Comparison of ENCODE assay signal across 9 cellular contexts in the genomic region with DNA sequence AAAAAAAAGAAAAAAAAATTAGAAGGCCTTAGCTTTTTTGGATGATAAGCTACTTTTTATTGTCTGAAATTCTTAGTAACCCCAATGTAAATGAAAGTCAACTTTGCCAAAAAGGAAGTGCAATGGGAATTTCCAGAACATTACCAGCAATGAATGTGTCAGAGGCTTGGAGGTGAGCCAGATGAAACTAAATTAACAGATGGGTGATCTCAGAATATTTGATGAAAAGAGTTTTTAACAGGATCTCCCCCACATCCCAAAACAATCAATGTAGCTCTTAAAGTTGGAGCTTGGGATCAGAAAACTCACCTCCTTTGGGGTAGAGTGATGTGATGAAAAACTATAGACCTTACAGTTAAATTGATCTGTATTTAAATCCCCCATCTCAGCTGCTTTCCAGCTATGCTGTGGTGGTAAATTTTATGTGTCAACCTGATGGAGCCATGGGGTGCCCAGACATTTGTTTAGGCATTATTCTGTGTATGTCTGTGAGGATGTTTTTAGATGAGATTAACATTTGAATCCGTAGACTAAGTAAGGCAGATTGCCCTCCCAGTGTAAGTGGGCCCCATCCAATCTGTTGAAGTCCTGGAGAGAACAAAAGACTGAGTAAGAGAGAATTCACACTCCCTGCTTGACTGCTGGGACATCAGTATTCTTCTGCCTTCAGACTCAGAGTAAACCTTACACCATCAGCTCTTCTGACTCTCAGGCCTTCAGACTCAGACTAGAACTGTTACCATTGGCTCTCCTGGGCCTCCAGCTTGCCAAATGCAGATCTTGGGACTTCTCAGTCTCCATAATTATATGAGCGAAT.
DNase-seq lines count a peak whose midpoint lies in the region; ATAC-seq, FAIRE-seq and TF ChIP-seq lines count a peak whose summit lies in the region.
"Had no signal": no experiment of that assay in that cellular context is flagged by ENCODE, and none has a peak within 500 bp of the region (broad histone marks: within the 10 kb centered on the region; RNA-seq: fewer than 3 reads in every experiment).

No MANE protein-coding gene starts in this region.

- H4K5ac ChIP-seq in H1 (ENCODE audit: insufficient read length, low read depth, low read length), result no peak overlapping the region

- no peak overlapping the region for H2BK15ac ChIP-seq in H1 (ENCODE audit: low read length)

- H3K56ac ChIP-seq in H1 (replicated peaks; ENCODE audit: insufficient read length, low read depth, low read length), result no peak overlapping the region

- no peaks in the 10 kb centered on the region for H3K79me2 ChIP-seq in H1 (ENCODE audit: control insufficient read depth in 1 of 2, insufficient read depth in 2 of 2, low read length in 2 of 2)

- 45% methylated on average over 2 of the region's 2 CpGs; no CpG with 5 or more reads in 1 of the 2 experiments for WGBS in H1 (ENCODE audit: extremely low coverage in 1 of 2, insufficient coverage in 1 of 2, insufficient read length in 1 of 2, insufficient replicate concordance in 2 of 2, low coverage in 1 of 2, low lambda C conversion rate in 2 of 2, missing lambda C conversion rate in 1 of 2), 2 experiments

- H4K91ac ChIP-seq in H1 (replicated peaks; ENCODE audit: insufficient read length, low read length), result no peak overlapping the region

- H3K4me2 ChIP-seq in H1 (ENCODE audit: insufficient read depth in 1 of 2, low read depth in 2 of 2, low read length in 2 of 2), result peak overlapping the region; percentile 45 to 50; a peak in 2 of 4 replicates

- no peaks in the 10 kb centered on the region for H3K27me3 ChIP-seq in H1 (replicated peaks in 1 of 4; ENCODE audit: control insufficient read depth in 3 of 4, extremely low read depth in 1 of 4, insufficient read depth in 3 of 4, low read length in 3 of 4)

- no peak overlapping the region for H4K8ac ChIP-seq in H1 (ENCODE audit: extremely low read depth, insufficient read depth, low read length)

- no peak for TF ChIP-seq RAD21 in H1 (IDR thresholded peaks at IDR 0.05 in 1 of 2, conservative IDR thresholded peaks at IDR 0.05 in 1 of 2; ENCODE audit: low read depth in 2 of 2, low read length in 2 of 2)

- H2BK120ac ChIP-seq in H1 (replicated peaks; ENCODE audit: low read depth, low read length), result no peak overlapping the region

- H3K36me3 ChIP-seq in H1 (ENCODE audit: control insufficient read depth in 2 of 4, insufficient read depth in 4 of 4, low read length in 3 of 4), result no peaks in the 10 kb centered on the region

- POLR2A ChIA-PET in H1 (lab: Charles Lee; ENCODE audit: partially characterized antibody), result no interaction called here

- no peak overlapping the region for H2BK5ac ChIP-seq in H1 (ENCODE audit: low read depth, low read length)

- peaks cover 0 to 8% (median 2%) of the 10 kb centered on the region in 4 experiments; a peak in 2 of 7 replicates for H3K4me1 ChIP-seq in H1 (replicated peaks in 1 of 4; ENCODE audit: control insufficient read depth in 3 of 4, insufficient read depth in 4 of 4, low read length in 3 of 4)

- H3K23me2 ChIP-seq in H1 (ENCODE audit: low read depth, low read length), result no peaks in the 10 kb centered on the region

- no peak overlapping the region for H2BK20ac ChIP-seq in H1 (ENCODE audit: low read length)

- no peak overlapping the region for H2AFZ ChIP-seq in H1 (ENCODE audit: low read length)

- H3K18ac ChIP-seq in H1 (ENCODE audit: extremely low read depth, low read length), result no peak overlapping the region

- no peak overlapping the region for H3K4ac ChIP-seq in H1 (replicated peaks; ENCODE audit: insufficient read length, low read depth, low read length)

- H3K27ac ChIP-seq in H1 (ENCODE audit: low read depth, low read length), result no peak overlapping the region; the same call in 1 of the 2 replicates

- H2AK5ac ChIP-seq in H1 (ENCODE audit: low read depth, low read length), result no peak overlapping the region

- H3K79me1 ChIP-seq in H1 (ENCODE audit: low read depth, low read length), result no peaks in the 10 kb centered on the region

- peak overlapping the region in 1 of 4 experiments; percentile 10; a peak in 1 of 8 replicates for H3K4me3 ChIP-seq in H1 (ENCODE audit: extremely low read depth in 1 of 4, insufficient read depth in 2 of 4, low read depth in 3 of 4, low read length in 4 of 4)

- no peak overlapping the region for H3K9ac ChIP-seq in H1 (replicated peaks in 1 of 4; ENCODE audit: extremely low read depth in 1 of 4, low read depth in 3 of 4, low read length in 3 of 4)

- TF ChIP-seq CTCF in H1 (IDR thresholded peaks at IDR 0.05; ENCODE audit: control extremely low read depth in 1 of 3, insufficient read depth in 1 of 3, low read depth in 1 of 3, low read length in 3 of 3), result no peak

- H4K20me1 ChIP-seq in H1 (replicated peaks in 1 of 2; ENCODE audit: control insufficient read depth in 1 of 2, insufficient read depth in 2 of 2, low read length in 2 of 2), result no peaks in the 10 kb centered on the region

- H3K14ac ChIP-seq in H1 (ENCODE audit: insufficient read length), result no peak overlapping the region

- no peak for TF ChIP-seq EP300 in H1 (IDR thresholded peaks at IDR 0.05; ENCODE audit: borderline replicate concordance in 1 of 2, low read depth in 2 of 2, low read length in 2 of 2)

- no peak overlapping the region for H2BK12ac ChIP-seq in H1 (ENCODE audit: low read depth, low read length)

- no peak overlapping the region for H3K23ac ChIP-seq in H1 (ENCODE audit: insufficient read length)

- ATAC-seq in GM19324 (IDR thresholded peaks at IDR 0.05; ENCODE audit: low FRiP score, unreplicated experiment), result no peak

- FAIRE-seq in H1 (lab: Jason Lieb, UNC), result peak; percentile 42

- DNase-seq in EL (peak; percentile 87), LHCN-M2 (ENCODE audit: low read depth) (peak; percentile 63), H1 (ENCODE audit: low read depth in 1 of 2, low spot score in 2 of 2) (peak in 1 of 2 experiments; percentile 29), non-pigmented ciliary epithelial cell (ENCODE audit: low read depth) (peak; percentile 82), LoVo (ENCODE audit: low spot score) (no peak), DMS114 treated with DMSO at 0.1 percent for 48 hours (lab: John Stamatoyannopoulos, UW; ENCODE audit: unreplicated experiment) (no peak)
- DNase-seq in stimulated activated CD8-positive, alpha-beta memory T cell treated with anti-CD3 and anti-CD28 coated beads, Interleukin-4, amount 100 ng/mL, for 48 hours, result no peak
- DNase-seq: NCI-H774 had no signal

- CTCF ChIA-PET in H1 (lab: Charles Lee; ENCODE audit: partially characterized antibody), result interaction anchor here (1.0 to 6.7 kb wide), 5 partner anchors 9 to 59 kb away, joined by 3 to 50 read pairs (median 6); no protein-coding TSS in a partner anchor

- no peak for TF ChIP-seq POLR2A in H1 (IDR thresholded peaks at IDR 0.05; ENCODE audit: control extremely low read depth in 1 of 2, low read depth in 2 of 2, low read length in 2 of 2)

- peaks cover 2% of the 10 kb centered on the region in 2 experiments; a peak in 1 of 4 replicates for H3K9me3 ChIP-seq in H1 (ENCODE audit: insufficient read depth in 2 of 2, low read depth in 1 of 2, low read length in 1 of 2)

TF ChIP-seq in H1, 55 proteins besides CTCF, POLR2A, EP300 and RAD21:
- TF ChIP-seq BRCA1 (IDR thresholded peaks at IDR 0.05; ENCODE audit: low read depth, low read length) (no peak), SP1 (IDR thresholded peaks at IDR 0.05; ENCODE audit: low read depth, low read length) (peak; percentile 60; the same call in 1 of the 2 replicates), TCF12 (IDR thresholded peaks at IDR 0.05; ENCODE audit: low read depth, low read length) (no peak)

Comparison
In these comparisons a context has a peak if more than half of its experiments do, and no peak if none do; other contexts are left out.
1. DNase-seq: peak in EL (single experiment), LHCN-M2 (single experiment) and non-pigmented ciliary epithelial cell (single experiment); none in LoVo (single experiment), stimulated activated CD8-positive, alpha-beta memory T cell treated with anti-CD3 and anti-CD28 coated beads, Interleukin-4, amount 100 ng/mL, for 48 hours (single experiment) and DMS114 treated with DMSO at 0.1 percent for 48 hours (single experiment).